11 cellular contexts compared by ENCODE assay signal in genomic region chr19:36851898-36852297, GRCh38. TPM values are rescaled to one million over a fixed set of nuclear protein-coding genes. Genes with fewer than 3 reads are reported as not detected.
DNase-seq lines count a peak whose midpoint lies in the region; ATAC-seq and TF ChIP-seq lines count a peak whose summit lies in the region.
"Had no signal": no experiment of that assay in that cellular context is flagged by ENCODE, and none has a peak within 500 bp of the region (broad histone marks: within the 10 kb centered on the region; RNA-seq: fewer than 3 reads in every experiment).

No MANE protein-coding gene starts in this region.

- DNase-seq in GM13977 (ENCODE audit: low spot score) (peak; percentile 4), PC-3 (no peak), fibroblast of the aortic adventitia (ENCODE audit: low read depth) (no peak), substantia nigra (lab: John Stamatoyannopoulos, UW) (no peak), midbrain (lab: John Stamatoyannopoulos, UW) (no peak)
- no peak for DNase-seq in activated CD4-positive, alpha-beta memory T cell treated with anti-CD3 and anti-CD28 coated beads, Interleukin-2, amount 10 ng/mL, durations not matched to agents 7 days and 5 days
- DNase-seq: central memory CD4-positive, alpha-beta T cell; NCI-H2081 treated with DMSO at 0.1 percent for 48 hours; stimulated activated CD4-positive, alpha-beta T cell treated with anti-CD3 and anti-CD28 coated beads, Interleukin-12 subunit alpha, Interleukin-12 subunit beta, amount 100 ng/mL, for 4 hours had no signal

- POLR2A ChIA-PET in PC-3 (lab: Charles Lee; ENCODE audit: unreplicated experiment), result no interaction called here
- POLR2A ChIA-PET in activated CD4-positive, alpha-beta memory T cell treated with anti-CD3 and anti-CD28 coated beads, Interleukin-2, amount 10 ng/mL, durations not matched to agents 7 days and 5 days (lab: Charles Lee), result interaction anchor here (4.1 kb wide), 1 partner anchor 14 kb away, joined by 80 read pairs; the partner anchor contains the start of gene ZNF790

- H3K27me3 ChIP-seq in PC-3 (ENCODE audit: low read length) (no peaks in the 10 kb centered on the region), skeletal muscle satellite cell (ENCODE audit: control insufficient read depth, insufficient read depth, low read length) (no peaks in the 10 kb centered on the region)

- 0 out of 2 replicates have a peak, but pooled peaks cover 6% of the 10 kb centered on the region for H3K9me3 ChIP-seq in PC-3 (ENCODE audit: low read length)
- peaks cover 3% of the 10 kb centered on the region for H3K9me3 ChIP-seq in skeletal muscle satellite cell (replicated peaks; ENCODE audit: low read length)

- no peaks in the 10 kb centered on the region for H3K9me2 ChIP-seq in PC-3 (replicated peaks; ENCODE audit: low read length)

- no peaks in the 10 kb centered on the region for H3K27me3 Mint-ChIP-seq in activated CD4-positive, alpha-beta memory T cell treated with anti-CD3 and anti-CD28 coated beads, Interleukin-2, amount 10 ng/mL, durations not matched to agents 7 days and 5 days

- H3K4me2 ChIP-seq in PC-3 (ENCODE audit: low read length), result no peak overlapping the region
- H3K4me2 ChIP-seq in skeletal muscle satellite cell (ENCODE audit: low read length), result peak overlapping the region; percentile 98

- peaks cover 19% of the 10 kb centered on the region for H3K9me3 Mint-ChIP-seq in activated CD4-positive, alpha-beta memory T cell treated with anti-CD3 and anti-CD28 coated beads, Interleukin-2, amount 10 ng/mL, durations not matched to agents 7 days and 5 days

- CTCF ChIA-PET in PC-3 (lab: Charles Lee), result no interaction called here
- CTCF ChIA-PET in activated CD4-positive, alpha-beta memory T cell treated with anti-CD3 and anti-CD28 coated beads, Interleukin-2, amount 10 ng/mL, durations not matched to agents 7 days and 5 days (lab: Charles Lee), result no interaction called here

- in situ Hi-C loops in GM13977 (cut with MboI; ENCODE audit: low pct_unique_long_range_greater_than_20kb, low sequenced_read_pairs, unreplicated experiment), result no loop called here

- TF ChIP-seq CTCF in GM13977 (IDR thresholded peaks at IDR 0.05; ENCODE audit: extremely low read depth, insufficient read depth, missing control alignments) (no peak), PC-3 (conservative IDR thresholded peaks at IDR 0.05; ENCODE audit: low read depth, low read length) (no peak), fibroblast of the aortic adventitia (IDR thresholded peaks at IDR 0.05; ENCODE audit: insufficient read depth, low read length) (no peak)

- no peaks in the 10 kb centered on the region for H4K20me1 ChIP-seq in PC-3 (ENCODE audit: low read length)

- H3K79me2 ChIP-seq in PC-3 (ENCODE audit: low read length), result no peaks in the 10 kb centered on the region

- H2AFZ ChIP-seq in PC-3 (ENCODE audit: low read length), result peak overlapping the region; percentile 93; the same call in 1 of the 2 replicates

- H3K4me3 Mint-ChIP-seq in activated CD4-positive, alpha-beta memory T cell treated with anti-CD3 and anti-CD28 coated beads, Interleukin-2, amount 10 ng/mL, durations not matched to agents 7 days and 5 days, result no peak overlapping the region

- H3K4me1 Mint-ChIP-seq in activated CD4-positive, alpha-beta memory T cell treated with anti-CD3 and anti-CD28 coated beads, Interleukin-2, amount 10 ng/mL, durations not matched to agents 7 days and 5 days, result peaks cover 6% of the 10 kb centered on the region

- H3K9ac ChIP-seq in PC-3 (ENCODE audit: low read length) (no peak overlapping the region), skeletal muscle satellite cell (ENCODE audit: low read depth, low read length) (peak overlapping the region; percentile 89)

- ATAC-seq in PC-3 (no peak), GM19324 (IDR thresholded peaks at IDR 0.05; ENCODE audit: low FRiP score, unreplicated experiment) (no peak)

- H3K36me3 ChIP-seq in PC-3 (ENCODE audit: low read depth, low read length) (no peaks in the 10 kb centered on the region), skeletal muscle satellite cell (ENCODE audit: insufficient read depth, low read length) (peaks cover 17% of the 10 kb centered on the region)

- H3F3A ChIP-seq in PC-3 (ENCODE audit: low read length, unreplicated experiment), result no peaks in the 10 kb centered on the region

- peaks cover 53% of the 10 kb centered on the region for H3K36me3 Mint-ChIP-seq in activated CD4-positive, alpha-beta memory T cell treated with anti-CD3 and anti-CD28 coated beads, Interleukin-2, amount 10 ng/mL, durations not matched to agents 7 days and 5 days (ENCODE audit: low read depth)

- H3K27ac Mint-ChIP-seq in activated CD4-positive, alpha-beta memory T cell treated with anti-CD3 and anti-CD28 coated beads, Interleukin-2, amount 10 ng/mL, durations not matched to agents 7 days and 5 days, result no peak overlapping the region

- H3K4me3 ChIP-seq in PC-3 (ENCODE audit: low read length) (peak overlapping the region; percentile 84; the same call in 1 of the 2 replicates), fibroblast of the aortic adventitia (ENCODE audit: low read depth, low read length) (peak overlapping the region; percentile 100), skeletal muscle satellite cell (ENCODE audit: low read length) (peak overlapping the region; percentile 99)

- H3K27ac ChIP-seq in PC-3 (ENCODE audit: low read length) (no peak overlapping the region), substantia nigra (ENCODE audit: low read depth, low read length, poor library complexity, severe bottlenecking) (no peak overlapping the region)

- BruUV-seq in PC-3 (replicated peaks; lab: Mats Ljungman, UMichigan), result no TSS peak

- H3K4me1 ChIP-seq in PC-3 (ENCODE audit: insufficient read depth, low read length) (no peaks in the 10 kb centered on the region), skeletal muscle satellite cell (ENCODE audit: control insufficient read depth, insufficient read depth, low read length) (peaks cover 5% of the 10 kb centered on the region)

- intact Hi-C loops in PC-3 (cut with micrococcal nuclease), result no loop called here

RNA-seq across cellular contexts. Expression of gene ZNF345, which starts 1.2 kb away (rescaled TPM):
- 0.66 and 1.3 TPM in 2 replicates for total RNA-seq in PC-3 (2014; rRNA removed)
- 5.5 and 9.6 TPM in 2 replicates for total RNA-seq in fibroblast of the aortic adventitia (ENCODE audit: low replicate concordance)
- total RNA-seq in skeletal muscle satellite cell (2012; rRNA removed), result 0.76 and 1.3 TPM in 2 replicates
- total RNA-seq in activated CD4-positive, alpha-beta memory T cell treated with anti-CD3 and anti-CD28 coated beads, Interleukin-2, amount 10 ng/mL, durations not matched to agents 7 days and 5 days, result 1 to 10 TPM; 6.0 to 6.3 TPM

RNA-seq across cellular contexts. Expression of gene ZNF790, which starts 13.7 kb away (rescaled TPM):
- 0.63 and 1.2 TPM in 2 replicates for total RNA-seq in PC-3 (2014; rRNA removed)
- total RNA-seq in fibroblast of the aortic adventitia (ENCODE audit: low replicate concordance), result 7.4 and 13.2 TPM in 2 replicates
- total RNA-seq in skeletal muscle satellite cell (2012; rRNA removed), result 4.1 and 7.4 TPM in 2 replicates
- total RNA-seq in activated CD4-positive, alpha-beta memory T cell treated with anti-CD3 and anti-CD28 coated beads, Interleukin-2, amount 10 ng/mL, durations not matched to agents 7 days and 5 days, result 1 to 10 TPM; 8.9 to 9.5 TPM
